Comparison of ENCODE assay signal across 9 cellular contexts in the genomic region with DNA sequence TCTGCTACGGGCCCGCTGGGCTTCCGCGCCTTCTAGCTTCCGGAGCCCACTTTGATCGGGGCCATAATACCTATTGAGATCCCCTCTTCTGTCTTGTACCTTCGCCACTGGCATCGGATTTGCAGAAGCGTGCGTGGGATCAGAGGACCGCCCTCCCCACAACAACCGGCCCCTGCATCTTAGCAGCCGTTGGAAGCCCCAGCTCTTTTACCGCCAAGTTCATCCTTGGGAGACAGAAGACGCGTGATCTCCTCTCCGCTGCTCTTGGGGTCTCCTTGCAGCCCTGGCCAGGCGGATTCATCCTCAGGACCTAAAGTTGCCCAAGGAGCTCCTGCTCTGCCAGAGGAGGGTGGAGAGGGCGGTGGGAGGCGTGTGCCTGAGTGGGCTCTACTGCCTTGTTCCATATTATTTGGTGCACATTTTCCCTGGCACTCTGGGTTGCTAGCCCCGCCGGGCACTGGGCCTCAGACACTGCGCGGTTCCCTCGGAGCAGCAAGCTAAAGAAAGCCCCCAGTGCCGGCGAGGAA. TPM values are rescaled to one million over a fixed set of nuclear protein-coding genes. Genes with fewer than 3 reads are reported as not detected.
DNase-seq lines count a peak whose midpoint lies in the region; FAIRE-seq and TF ChIP-seq lines count a peak whose summit lies in the region.
"Had no signal": no experiment of that assay in that cellular context is flagged by ENCODE, and none has a peak within 500 bp of the region (broad histone marks: within the 10 kb centered on the region; RNA-seq: fewer than 3 reads in every experiment).

No MANE protein-coding gene starts in this region.

- peaks cover 48% of the 10 kb centered on the region for H3K36me3 Mint-ChIP-seq in HFFc6 (ENCODE audit: low read depth)

- TF ChIP-seq POLR2A in testis (IDR thresholded peaks at IDR 0.05), result no peak

- H3K4me3 Mint-ChIP-seq in HFFc6, result peak overlapping the region; percentile 99

- no peak for FAIRE-seq in bronchial epithelial cell (lab: Jason Lieb, UNC)
- FAIRE-seq: GM18507 had no signal

- H3K27ac ChIP-seq in testis, result no peak overlapping the region

- H3K36me3 ChIP-seq in bronchial epithelial cell (ENCODE audit: control insufficient read depth, insufficient read depth, low read length), result no peaks in the 10 kb centered on the region
- no peaks in the 10 kb centered on the region for H3K36me3 ChIP-seq in testis (ENCODE audit: low read depth, missing control alignments)

- H3K4me1 ChIP-seq in testis, result no peaks in the 10 kb centered on the region

- H3K4me3 ChIP-seq in bronchial epithelial cell (ENCODE audit: low read depth, low read length) (peak overlapping the region; percentile 49), testis (peak overlapping the region; percentile 56 to 66)

- DNase-seq in HFFc6, result no peak
- DNase-seq in bronchial epithelial cell (ENCODE audit: low read depth), result no peak
- peak; percentile 13 for DNase-seq in kidney tubule cell (ENCODE audit: low spot score)
- DNase-seq in testis, result peak; percentile 19
- no peak for DNase-seq in activated CD4-positive, alpha-beta T cell treated with anti-CD3 and anti-CD28 coated beads, Interleukin-2, amount 50 U/mL, for 1 hour
- no peak for DNase-seq in pons (ENCODE audit: low spot score)
- DNase-seq in H4 (ENCODE audit: low spot score), result no peak
- DNase-seq: NCI-H748 treated with DMSO at 0.1 percent for 48 hours had no signal

- no peak for TF ChIP-seq CTCF in HFFc6 (IDR thresholded peaks at IDR 0.05)
- TF ChIP-seq CTCF in bronchial epithelial cell (IDR thresholded peaks at IDR 0.05; ENCODE audit: insufficient read depth, low read length, severe bottlenecking), result no peak
- no peak for TF ChIP-seq CTCF in testis (IDR thresholded peaks at IDR 0.05)

- H3K27ac Mint-ChIP-seq in HFFc6, result peak overlapping the region; percentile 91

- H3K4me1 Mint-ChIP-seq in HFFc6 (ENCODE audit: low read depth), result peaks cover 63% of the 10 kb centered on the region

- 0% methylated on average over 3 to 20 of the region's 27 CpGs for WGBS in testis, 2 donors

- no peaks in the 10 kb centered on the region; the same call in 1 of the 2 replicates for H3K9me3 Mint-ChIP-seq in HFFc6

- no peaks in the 10 kb centered on the region for H3K9me3 ChIP-seq in testis

- intact Hi-C loops in testis (cut with DNase I; ENCODE audit: low total_unique reads), result no loop called here

- H3K27me3 ChIP-seq in bronchial epithelial cell (ENCODE audit: control insufficient read depth, insufficient read depth, low read length) (peaks cover 31% of the 10 kb centered on the region), testis (no peaks in the 10 kb centered on the region)

- H3K27me3 Mint-ChIP-seq in HFFc6 (ENCODE audit: insufficient read depth), result peaks cover 4% of the 10 kb centered on the region

RNA-seq across cellular contexts. Expression of gene SLIT2, which starts 1.6 kb away (rescaled TPM):
- 100 to 1,000 TPM; 108 to 144 (median 131) TPM for total RNA-seq in HFFc6 (2021; fragmentation: NEBNext Ultra II Directional; extraction: Animal tissue kit (Norgen Biotek cat#: 25700))
- total RNA-seq in bronchial epithelial cell (0.79 and 1.9 TPM in 2 replicates), testis (10 to 100 TPM in 1 of 2 donors, 1 to 10 TPM in 1; 5.5 to 11.4 TPM)
- 8.7 TPM for polyA plus RNA-seq in testis (ENCODE audit: insufficient read depth, low read depth, low replicate concordance)
- 3.4 and 9.1 TPM in 2 replicates for total RNA-seq in H4 (2014; rRNA removed; shearing (Covaris generic))

Comparison
In these comparisons a context has a peak if more than half of its experiments do, and no peak if none do; other contexts are left out.
1. DNase-seq: peak in kidney tubule cell (single experiment) and testis (single experiment); none in HFFc6 (single experiment), bronchial epithelial cell (single experiment), activated CD4-positive, alpha-beta T cell treated with anti-CD3 and anti-CD28 coated beads, Interleukin-2, amount 50 U/mL, for 1 hour (single experiment), pons (single experiment) and H4 (single experiment).
2. RNA of gene SLIT2, which starts 1.6 kb away (total RNA-seq): 108 to 144 TPM in HFFc6; 5.5 to 11.4 TPM in testis, 3.4 to 9.1 TPM in H4 and 0.79 to 1.9 TPM in bronchial epithelial cell; every median in the first group is over 4 times any median in the second.